Comparison of ENCODE assay signal across 27 cellular contexts in genomic region chr11:14784230-14784629, GRCh38.
A peak's percentile ranks its signal among the peaks of the same experiment; 100 is the strongest.
DNase-seq lines count a peak whose midpoint lies in the region; ATAC-seq and FAIRE-seq lines count a peak whose summit lies in the region.
"Had no signal": no experiment of that assay in that cellular context is flagged by ENCODE, and none has a peak within 500 bp of the region (broad histone marks: within the 10 kb centered on the region; RNA-seq: fewer than 3 reads in every experiment).

No MANE protein-coding gene starts in this region.

- no peak for FAIRE-seq in urothelium cell line (lab: Jason Lieb, UNC)

- H3K4me1 ChIP-seq in BLaER1 treated with 17β-estradiol and CSF1 and Interleukin-3, amounts not matched to agents 10 nM and 100 nM: peaks cover 0 to 25% (median 8%) of the 10 kb centered on the region in 10 experiments; a peak in 14 of 20 replicates
- peaks cover 4% of the 10 kb centered on the region for H3K4me1 ChIP-seq in CD4-positive, CD25-positive, alpha-beta regulatory T cell (ENCODE audit: control insufficient read depth, insufficient read depth, low read length, poor library complexity, severe bottlenecking)
- H3K4me1 ChIP-seq: esophagus squamous epithelium, psoas muscle, sigmoid colon, testis, uterus had no signal

- peaks cover 0 to 10% (median 0%) of the 10 kb centered on the region in 11 experiments; a peak in 4 of 22 replicates for H4K20me1 ChIP-seq in BLaER1 treated with 17β-estradiol and CSF1 and Interleukin-3, amounts not matched to agents 10 nM and 100 nM

- no peaks in the 10 kb centered on the region for H3K27me3 Mint-ChIP-seq in CD4-positive, CD25-positive, alpha-beta regulatory T cell
- no peaks in the 10 kb centered on the region for H3K27me3 Mint-ChIP-seq in activated T-helper 17 cell treated with anti-CD3 and anti-CD28 coated beads, Interleukin-2, amount 50 U/mL, for 72 hours
- no peaks in the 10 kb centered on the region for H3K27me3 Mint-ChIP-seq in memory B cell
- H3K27me3 Mint-ChIP-seq: stimulated activated memory B cell treated with anti-CD40 and anti-IgM and Interleukin-4, amounts not matched to agents 10 μg/mL and 1 μg/mL and 100 μg/mL, for 72 hours had no signal

- H3K36me3 ChIP-seq in BLaER1 treated with 17β-estradiol and CSF1 and Interleukin-3, amounts not matched to agents 10 nM and 100 nM: peaks cover 0 to 15% (median 4%) of the 10 kb centered on the region in 11 experiments; a peak in 7 of 22 replicates
- H3K36me3 ChIP-seq in CD4-positive, CD25-positive, alpha-beta regulatory T cell (ENCODE audit: control insufficient read depth, insufficient read depth, low read length): peaks cover 5% of the 10 kb centered on the region
- H3K36me3 ChIP-seq: esophagus squamous epithelium, sigmoid colon, uterus had no signal

- H3K4me3 Mint-ChIP-seq in CD4-positive, CD25-positive, alpha-beta regulatory T cell: no peak overlapping the region
- H3K4me3 Mint-ChIP-seq in activated T-helper 17 cell treated with anti-CD3 and anti-CD28 coated beads, Interleukin-2, amount 50 U/mL, for 72 hours: peak overlapping the region; percentile 39
- H3K4me3 Mint-ChIP-seq in memory B cell: no peak overlapping the region
- H3K4me3 Mint-ChIP-seq: stimulated activated memory B cell treated with anti-CD40 and anti-IgM and Interleukin-4, amounts not matched to agents 10 μg/mL and 1 μg/mL and 100 μg/mL, for 72 hours; WTC11 had no signal

- ATAC-seq in CD4-positive, CD25-positive, alpha-beta regulatory T cell (ENCODE audit: low read depth in 2 of 2): no peak
- ATAC-seq in activated T-helper 17 cell treated with anti-CD3 and anti-CD28 coated beads, Interleukin-2, amount 50 U/mL, for 72 hours (replicated peaks): peak; percentile 52
- no peak for ATAC-seq in memory B cell (ENCODE audit: low read depth)
- ATAC-seq in GM19023 (IDR thresholded peaks at IDR 0.05; ENCODE audit: unreplicated experiment): no peak
- ATAC-seq: psoas muscle; Right ventricle myocardium inferior; SK-N-SH treated with all-trans-retinoic acid at 6 μM for 48 hours; stimulated activated memory B cell treated with anti-CD40 and anti-IgM and Interleukin-4, amounts not matched to agents 10 μg/mL and 1 μg/mL and 100 μg/mL, for 72 hours; WTC11 had no signal

- peaks cover 4% of the 10 kb centered on the region for H3K36me3 Mint-ChIP-seq in CD4-positive, CD25-positive, alpha-beta regulatory T cell
- peaks cover 7% of the 10 kb centered on the region for H3K36me3 Mint-ChIP-seq in activated T-helper 17 cell treated with anti-CD3 and anti-CD28 coated beads, Interleukin-2, amount 50 U/mL, for 72 hours (ENCODE audit: low read depth)
- no peaks in the 10 kb centered on the region for H3K36me3 Mint-ChIP-seq in memory B cell
- H3K36me3 Mint-ChIP-seq: stimulated activated memory B cell treated with anti-CD40 and anti-IgM and Interleukin-4, amounts not matched to agents 10 μg/mL and 1 μg/mL and 100 μg/mL, for 72 hours had no signal

- peak overlapping the region in 7 of 11 experiments; percentile 11 to 64 (median 39); a peak in 13 of 22 replicates for H3K4me2 ChIP-seq in BLaER1 treated with 17β-estradiol and CSF1 and Interleukin-3, amounts not matched to agents 10 nM and 100 nM
- H3K4me2 ChIP-seq: PC-9 had no signal

- H3K27me3 ChIP-seq in BLaER1 treated with 17β-estradiol and CSF1 and Interleukin-3, amounts not matched to agents 10 nM and 100 nM: no peaks in the 10 kb centered on the region
- H3K27me3 ChIP-seq in CD4-positive, CD25-positive, alpha-beta regulatory T cell (ENCODE audit: control insufficient read depth, insufficient read depth, low read length): no peaks in the 10 kb centered on the region
- H3K27me3 ChIP-seq: esophagus squamous epithelium, sigmoid colon, testis, uterus had no signal

- peak overlapping the region in 1 of 11 experiments; percentile 3; a peak in 1 of 22 replicates for H3K27ac ChIP-seq in BLaER1 treated with 17β-estradiol and CSF1 and Interleukin-3, amounts not matched to agents 10 nM and 100 nM
- no peak overlapping the region for H3K27ac ChIP-seq in CD4-positive, CD25-positive, alpha-beta regulatory T cell (ENCODE audit: insufficient read depth, low read length, poor library complexity, severe bottlenecking)
- H3K27ac ChIP-seq: C4-2B, esophagus squamous epithelium, PC-9, psoas muscle, testis, uterus had no signal

- H3K4me1 Mint-ChIP-seq in CD4-positive, CD25-positive, alpha-beta regulatory T cell: peaks cover 8 to 57% (median 24%) of the 10 kb centered on the region in 4 donors
- peaks cover 25% of the 10 kb centered on the region for H3K4me1 Mint-ChIP-seq in activated T-helper 17 cell treated with anti-CD3 and anti-CD28 coated beads, Interleukin-2, amount 50 U/mL, for 72 hours
- no peaks in the 10 kb centered on the region for H3K4me1 Mint-ChIP-seq in memory B cell
- H3K4me1 Mint-ChIP-seq: WTC11 had no signal

- H3K4me3 ChIP-seq in BLaER1 treated with 17β-estradiol and CSF1 and Interleukin-3, amounts not matched to agents 10 nM and 100 nM: no peak overlapping the region
- no peak overlapping the region for H3K4me3 ChIP-seq in CD4-positive, CD25-positive, alpha-beta regulatory T cell (ENCODE audit: low read depth, low read length)
- H3K4me3 ChIP-seq: esophagus squamous epithelium, PC-9, psoas muscle, sigmoid colon, testis, uterus had no signal

- H3K9me3 ChIP-seq in BLaER1 treated with 17β-estradiol and CSF1 and Interleukin-3, amounts not matched to agents 10 nM and 100 nM (replicated peaks in 1 of 11): peaks cover 6 to 19% (median 12%) of the 10 kb centered on the region in 11 experiments; a peak in 17 of 22 replicates
- no peaks in the 10 kb centered on the region for H3K9me3 ChIP-seq in CD4-positive, CD25-positive, alpha-beta regulatory T cell (ENCODE audit: control insufficient read depth in 2 of 2, low read length in 2 of 2)
- H3K9me3 ChIP-seq: esophagus squamous epithelium, psoas muscle, sigmoid colon, testis, uterus had no signal

- H3K9ac ChIP-seq in BLaER1 treated with 17β-estradiol and CSF1 and Interleukin-3, amounts not matched to agents 10 nM and 100 nM: no peak overlapping the region

- H3K27ac Mint-ChIP-seq in CD4-positive, CD25-positive, alpha-beta regulatory T cell: peak overlapping the region; percentile 68 to 81 (median 72)
- H3K27ac Mint-ChIP-seq in activated T-helper 17 cell treated with anti-CD3 and anti-CD28 coated beads, Interleukin-2, amount 50 U/mL, for 72 hours: peak overlapping the region; percentile 66
- H3K27ac Mint-ChIP-seq in memory B cell: peak overlapping the region; percentile 29
- H3K27ac Mint-ChIP-seq: stimulated activated memory B cell treated with anti-CD40 and anti-IgM and Interleukin-4, amounts not matched to agents 10 μg/mL and 1 μg/mL and 100 μg/mL, for 72 hours; WTC11 had no signal

- peaks cover 0 to 7% (median 4%) of the 10 kb centered on the region in 7 donors for H3K9me3 Mint-ChIP-seq in CD4-positive, CD25-positive, alpha-beta regulatory T cell
- peaks cover 6% of the 10 kb centered on the region for H3K9me3 Mint-ChIP-seq in activated T-helper 17 cell treated with anti-CD3 and anti-CD28 coated beads, Interleukin-2, amount 50 U/mL, for 72 hours
- no peaks in the 10 kb centered on the region for H3K9me3 Mint-ChIP-seq in memory B cell
- H3K9me3 Mint-ChIP-seq: stimulated activated memory B cell treated with anti-CD40 and anti-IgM and Interleukin-4, amounts not matched to agents 10 μg/mL and 1 μg/mL and 100 μg/mL, for 72 hours had no signal

- DNase-seq in CD4-positive, CD25-positive, alpha-beta regulatory T cell: no peak
- DNase-seq in memory B cell (ENCODE audit: low spot score in 2 of 2) (no peak), urothelium cell line (ENCODE audit: low spot score) (no peak), NCI-H226 (no peak)
- DNase-seq: activated CD4-positive, alpha-beta T cell treated with anti-CD3 and anti-CD28 coated beads, Interleukin-2, amount 50 U/mL, for 48 hours; caudate nucleus; esophagus squamous epithelium; NCI-H1092; NCI-H187; NCI-H2171; NCI-H524 treated with DMSO at 0.1 percent for 48 hours; occipital lobe; PC-9; psoas muscle; sigmoid colon; stimulated activated CD4-positive, alpha-beta T cell treated with anti-CD3 and anti-CD28 coated beads, Interleukin-4, amount 100 ng/mL, for 24 hours; T-helper 9 cell; testis; uterus had no signal
